In the genomic region with DNA sequence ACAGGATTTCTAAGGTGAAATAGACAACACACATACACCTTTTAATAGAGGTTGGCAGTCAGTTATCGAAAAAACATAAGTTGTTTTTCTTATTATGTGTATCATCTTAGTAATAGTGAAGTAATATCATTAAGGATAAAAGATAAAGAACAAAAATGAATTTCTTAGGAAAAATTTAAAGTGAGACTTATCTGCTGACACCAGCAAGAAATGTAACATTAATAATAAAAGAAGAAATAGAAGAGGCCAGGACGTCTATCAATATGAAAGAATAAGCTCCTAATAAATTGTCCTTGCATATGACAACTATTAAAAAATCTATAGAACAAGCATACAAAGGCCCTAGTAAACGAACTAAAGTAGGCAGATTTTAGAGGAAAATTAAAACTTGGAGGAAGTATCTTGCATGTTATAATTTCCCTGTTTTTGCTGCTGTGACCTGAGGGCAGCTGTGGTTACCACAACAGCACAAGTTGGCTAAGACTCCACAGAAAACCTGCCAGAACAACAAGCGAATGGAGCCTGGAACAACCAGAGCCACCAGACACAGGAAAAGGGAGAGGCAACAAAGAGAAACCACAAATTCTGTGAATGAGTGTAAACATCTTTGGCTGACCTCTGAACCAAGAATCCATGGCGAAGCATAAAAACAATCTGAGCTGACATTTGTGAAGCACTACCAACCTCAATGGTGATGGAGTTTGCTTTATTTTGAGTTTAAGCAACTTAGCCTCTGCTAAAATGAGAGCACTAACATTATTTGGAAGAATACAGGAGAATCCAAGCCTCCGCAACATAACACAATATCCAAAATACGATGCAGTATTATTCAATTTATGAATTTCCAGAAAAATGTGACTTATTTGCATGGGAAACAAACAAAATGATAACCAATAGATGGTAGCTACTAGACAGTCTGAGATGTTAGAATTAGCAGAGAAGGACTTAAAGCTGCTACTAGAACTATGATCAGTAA, we compare ENCODE assay signal across 9 cellular contexts.
DNase-seq lines count a peak whose midpoint lies in the region; ATAC-seq and TF ChIP-seq lines count a peak whose summit lies in the region.
"Had no signal": no experiment of that assay in that cellular context is flagged by ENCODE, and none has a peak within 500 bp of the region (broad histone marks: within the 10 kb centered on the region; RNA-seq: fewer than 3 reads in every experiment).

No MANE protein-coding gene starts in this region.

- DNase-seq in EH (ENCODE audit: low read depth) (peak; percentile 82), RPMI7951 (ENCODE audit: low read depth) (peak; percentile 86), fibroblast of mammary gland (ENCODE audit: low read depth) (peak; percentile 87), neural crest cell (ENCODE audit: low read depth, low spot score) (no peak), DMS114 treated with DMSO at 0.1 percent for 48 hours (lab: John Stamatoyannopoulos, UW; ENCODE audit: unreplicated experiment) (no peak), T-helper 1 cell (no peak)
- DNase-seq: esophagus squamous epithelium had no signal

- H3K4me1 Mint-ChIP-seq in neural crest cell = peaks cover 16% of the 10 kb centered on the region

- TF ChIP-seq CTCF in fibroblast of mammary gland (conservative IDR thresholded peaks at IDR 0.05; ENCODE audit: control insufficient read depth, insufficient read depth, low read depth, low read length) (no peak), neural crest cell (conservative IDR thresholded peaks at IDR 0.05) (no peak)

- H3K9me3 Mint-ChIP-seq in neural crest cell = no peaks in the 10 kb centered on the region

- H3K4me3 ChIP-seq in fibroblast of mammary gland (ENCODE audit: control insufficient read depth, low read depth, low read length) = no peak overlapping the region
- H3K4me3 ChIP-seq: esophagus squamous epithelium had no signal

- peak overlapping the region; percentile 84 for H3K27ac Mint-ChIP-seq in neural crest cell (ENCODE audit: unreplicated experiment)

- no peaks in the 10 kb centered on the region for H3K27me3 Mint-ChIP-seq in neural crest cell (ENCODE audit: low read depth)

- no peaks in the 10 kb centered on the region for H3K36me3 Mint-ChIP-seq in neural crest cell (ENCODE audit: low read depth)

- ATAC-seq in HG02678 (IDR thresholded peaks at IDR 0.05; ENCODE audit: unreplicated experiment) = no peak
- no peak for ATAC-seq in SK-N-SH treated with all-trans-retinoic acid at 6 μM for 48 hours

- no peak overlapping the region for H3K4me3 Mint-ChIP-seq in neural crest cell

TF ChIP-seq in SK-N-SH treated with all-trans-retinoic acid at 6 μM for 48 hours, 23 proteins besides CTCF, POLR2A, EP300 and RAD21:
- no peak for TF ChIP-seq CSDC2 (CRISPR knock-in tag; IDR thresholded peaks at IDR 0.05)
- TF ChIP-seq PPARA (CRISPR knock-in tag; IDR thresholded peaks at IDR 0.05; ENCODE audit: borderline replicate concordance) = no peak
- TF ChIP-seq ISL1 (CRISPR knock-in tag; IDR thresholded peaks at IDR 0.05) = no peak
- TF ChIP-seq ESRRG (CRISPR knock-in tag; IDR thresholded peaks at IDR 0.05) = no peak
- TF ChIP-seq ZNF8 (CRISPR knock-in tag; IDR thresholded peaks at IDR 0.05) = no peak
- no peak for TF ChIP-seq TCF4 (CRISPR knock-in tag; IDR thresholded peaks at IDR 0.05; ENCODE audit: borderline replicate concordance)
- TF ChIP-seq, protein P1, sequence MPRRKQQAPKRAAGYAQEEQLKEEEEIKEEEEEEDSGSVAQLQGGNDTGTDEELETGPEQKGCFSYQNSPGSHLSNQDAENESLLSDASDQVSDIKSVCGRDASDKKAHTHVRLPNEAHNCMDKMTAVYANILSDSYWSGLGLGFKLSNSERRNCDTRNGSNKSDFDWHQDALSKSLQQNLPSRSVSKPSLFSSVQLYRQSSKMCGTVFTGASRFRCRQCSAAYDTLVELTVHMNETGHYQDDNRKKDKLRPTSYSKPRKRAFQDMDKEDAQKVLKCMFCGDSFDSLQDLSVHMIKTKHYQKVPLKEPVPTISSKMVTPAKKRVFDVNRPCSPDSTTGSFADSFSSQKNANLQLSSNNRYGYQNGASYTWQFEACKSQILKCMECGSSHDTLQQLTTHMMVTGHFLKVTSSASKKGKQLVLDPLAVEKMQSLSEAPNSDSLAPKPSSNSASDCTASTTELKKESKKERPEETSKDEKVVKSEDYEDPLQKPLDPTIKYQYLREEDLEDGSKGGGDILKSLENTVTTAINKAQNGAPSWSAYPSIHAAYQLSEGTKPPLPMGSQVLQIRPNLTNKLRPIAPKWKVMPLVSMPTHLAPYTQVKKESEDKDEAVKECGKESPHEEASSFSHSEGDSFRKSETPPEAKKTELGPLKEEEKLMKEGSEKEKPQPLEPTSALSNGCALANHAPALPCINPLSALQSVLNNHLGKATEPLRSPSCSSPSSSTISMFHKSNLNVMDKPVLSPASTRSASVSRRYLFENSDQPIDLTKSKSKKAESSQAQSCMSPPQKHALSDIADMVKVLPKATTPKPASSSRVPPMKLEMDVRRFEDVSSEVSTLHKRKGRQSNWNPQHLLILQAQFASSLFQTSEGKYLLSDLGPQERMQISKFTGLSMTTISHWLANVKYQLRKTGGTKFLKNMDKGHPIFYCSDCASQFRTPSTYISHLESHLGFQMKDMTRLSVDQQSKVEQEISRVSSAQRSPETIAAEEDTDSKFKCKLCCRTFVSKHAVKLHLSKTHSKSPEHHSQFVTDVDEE (CRISPR knock-in tag; IDR thresholded peaks at IDR 0.05) = no peak
- TF ChIP-seq GLIS3 (CRISPR knock-in tag; IDR thresholded peaks at IDR 0.05) = no peak
- TF ChIP-seq, protein P2, sequence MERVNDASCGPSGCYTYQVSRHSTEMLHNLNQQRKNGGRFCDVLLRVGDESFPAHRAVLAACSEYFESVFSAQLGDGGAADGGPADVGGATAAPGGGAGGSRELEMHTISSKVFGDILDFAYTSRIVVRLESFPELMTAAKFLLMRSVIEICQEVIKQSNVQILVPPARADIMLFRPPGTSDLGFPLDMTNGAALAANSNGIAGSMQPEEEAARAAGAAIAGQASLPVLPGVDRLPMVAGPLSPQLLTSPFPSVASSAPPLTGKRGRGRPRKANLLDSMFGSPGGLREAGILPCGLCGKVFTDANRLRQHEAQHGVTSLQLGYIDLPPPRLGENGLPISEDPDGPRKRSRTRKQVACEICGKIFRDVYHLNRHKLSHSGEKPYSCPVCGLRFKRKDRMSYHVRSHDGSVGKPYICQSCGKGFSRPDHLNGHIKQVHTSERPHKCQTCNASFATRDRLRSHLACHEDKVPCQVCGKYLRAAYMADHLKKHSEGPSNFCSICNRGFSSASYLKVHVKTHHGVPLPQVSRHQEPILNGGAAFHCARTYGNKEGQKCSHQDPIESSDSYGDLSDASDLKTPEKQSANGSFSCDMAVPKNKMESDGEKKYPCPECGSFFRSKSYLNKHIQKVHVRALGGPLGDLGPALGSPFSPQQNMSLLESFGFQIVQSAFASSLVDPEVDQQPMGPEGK (CRISPR knock-in tag; IDR thresholded peaks at IDR 0.05; ENCODE audit: borderline replicate concordance) = no peak
- TF ChIP-seq, protein P3, sequence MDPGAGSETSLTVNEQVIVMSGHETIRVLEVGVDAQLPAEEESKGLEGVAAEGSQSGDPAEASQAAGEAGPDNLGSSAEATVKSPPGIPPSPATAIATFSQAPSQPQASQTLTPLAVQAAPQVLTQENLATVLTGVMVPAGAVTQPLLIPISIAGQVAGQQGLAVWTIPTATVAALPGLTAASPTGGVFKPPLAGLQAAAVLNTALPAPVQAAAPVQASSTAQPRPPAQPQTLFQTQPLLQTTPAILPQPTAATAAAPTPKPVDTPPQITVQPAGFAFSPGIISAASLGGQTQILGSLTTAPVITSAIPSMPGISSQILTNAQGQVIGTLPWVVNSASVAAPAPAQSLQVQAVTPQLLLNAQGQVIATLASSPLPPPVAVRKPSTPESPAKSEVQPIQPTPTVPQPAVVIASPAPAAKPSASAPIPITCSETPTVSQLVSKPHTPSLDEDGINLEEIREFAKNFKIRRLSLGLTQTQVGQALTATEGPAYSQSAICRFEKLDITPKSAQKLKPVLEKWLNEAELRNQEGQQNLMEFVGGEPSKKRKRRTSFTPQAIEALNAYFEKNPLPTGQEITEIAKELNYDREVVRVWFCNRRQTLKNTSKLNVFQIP (CRISPR knock-in tag; IDR thresholded peaks at IDR 0.05; ENCODE audit: borderline replicate concordance, low read depth) = no peak
- TF ChIP-seq ZNF565 (CRISPR knock-in tag; conservative IDR thresholded peaks at IDR 0.05; ENCODE audit: low read depth) = no peak
- TF ChIP-seq, protein P4, sequence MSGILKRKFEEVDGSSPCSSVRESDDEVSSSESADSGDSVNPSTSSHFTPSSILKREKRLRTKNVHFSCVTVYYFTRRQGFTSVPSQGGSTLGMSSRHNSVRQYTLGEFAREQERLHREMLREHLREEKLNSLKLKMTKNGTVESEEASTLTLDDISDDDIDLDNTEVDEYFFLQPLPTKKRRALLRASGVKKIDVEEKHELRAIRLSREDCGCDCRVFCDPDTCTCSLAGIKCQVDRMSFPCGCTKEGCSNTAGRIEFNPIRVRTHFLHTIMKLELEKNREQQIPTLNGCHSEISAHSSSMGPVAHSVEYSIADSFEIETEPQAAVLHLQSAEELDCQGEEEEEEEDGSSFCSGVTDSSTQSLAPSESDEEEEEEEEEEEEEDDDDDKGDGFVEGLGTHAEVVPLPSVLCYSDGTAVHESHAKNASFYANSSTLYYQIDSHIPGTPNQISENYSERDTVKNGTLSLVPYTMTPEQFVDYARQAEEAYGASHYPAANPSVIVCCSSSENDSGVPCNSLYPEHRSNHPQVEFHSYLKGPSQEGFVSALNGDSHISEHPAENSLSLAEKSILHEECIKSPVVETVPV (CRISPR knock-in tag; IDR thresholded peaks at IDR 0.05) = no peak
- no peak for TF ChIP-seq ZFP3 (CRISPR knock-in tag; IDR thresholded peaks at IDR 0.05)
- TF ChIP-seq TOX (CRISPR knock-in tag; IDR thresholded peaks at IDR 0.05; ENCODE audit: borderline replicate concordance) = no peak
- no peak for TF ChIP-seq RARB (CRISPR knock-in tag; IDR thresholded peaks at IDR 0.05)
- TF ChIP-seq, protein P5, sequence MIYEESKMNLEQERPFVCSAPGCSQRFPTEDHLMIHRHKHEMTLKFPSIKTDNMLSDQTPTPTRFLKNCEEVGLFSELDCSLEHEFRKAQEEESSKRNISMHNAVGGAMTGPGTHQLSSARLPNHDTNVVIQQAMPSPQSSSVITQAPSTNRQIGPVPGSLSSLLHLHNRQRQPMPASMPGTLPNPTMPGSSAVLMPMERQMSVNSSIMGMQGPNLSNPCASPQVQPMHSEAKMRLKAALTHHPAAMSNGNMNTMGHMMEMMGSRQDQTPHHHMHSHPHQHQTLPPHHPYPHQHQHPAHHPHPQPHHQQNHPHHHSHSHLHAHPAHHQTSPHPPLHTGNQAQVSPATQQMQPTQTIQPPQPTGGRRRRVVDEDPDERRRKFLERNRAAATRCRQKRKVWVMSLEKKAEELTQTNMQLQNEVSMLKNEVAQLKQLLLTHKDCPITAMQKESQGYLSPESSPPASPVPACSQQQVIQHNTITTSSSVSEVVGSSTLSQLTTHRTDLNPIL (CRISPR knock-in tag; IDR thresholded peaks at IDR 0.05; ENCODE audit: low read depth) = no peak

Comparison
In these comparisons a context has a peak if more than half of its experiments do, and no peak if none do; other contexts are left out.
1. DNase-seq: peak in EH (single experiment), RPMI7951 (single experiment) and fibroblast of mammary gland (single experiment); none in neural crest cell (single experiment), DMS114 treated with DMSO at 0.1 percent for 48 hours (single experiment) and T-helper 1 cell (0 of 5).